8 cellular contexts compared by ENCODE assay signal in genomic region chr1:84143796-84144565, GRCh38. TPM values are rescaled to one million over a fixed set of nuclear protein-coding genes. Genes with fewer than 3 reads are reported as not detected.
DNase-seq lines count a peak whose midpoint lies in the region; ATAC-seq and TF ChIP-seq lines count a peak whose summit lies in the region.

PRKACB (plus strand) TSS chr1:84144271; CDS start chr1:84144362, 91 bp downstream.

- no peak within 1 kb of the TSS for H3K23ac ChIP-seq in trophoblast cell (ENCODE audit: low read length)

- no peak within 1 kb of the TSS for H3K14ac ChIP-seq in trophoblast cell (ENCODE audit: low read length)

- H3K27me3 ChIP-seq in cardiac muscle cell (no peaks in the 10 kb centered on the region), trophoblast cell (ENCODE audit: insufficient read depth, low read length) (no peaks in the 10 kb centered on the region)

- no peak within 1 kb of the TSS for H3K18ac ChIP-seq in trophoblast cell (ENCODE audit: low read length)

- no peak within 1 kb of the TSS for H3K4ac ChIP-seq in trophoblast cell (ENCODE audit: low read depth, low read length)

- peak within 1 kb of the TSS; percentile 96 for H3K4me3 Mint-ChIP-seq in activated T-helper 1 cell treated with anti-CD3 and anti-CD28 coated beads, Interleukin-12 subunit alpha, Interleukin-12 subunit beta, Interleukin-2, Interleukin-4 antibody, amounts not matched to agents 30 ng/mL and 10 ng/mL and 1 ng/mL, durations not matched to agents 14 hours and 24 hours and 36 hours

- no peaks in the 10 kb centered on the region for H3K36me3 Mint-ChIP-seq in activated T-helper 1 cell treated with anti-CD3 and anti-CD28 coated beads, Interleukin-12 subunit alpha, Interleukin-12 subunit beta, Interleukin-2, Interleukin-4 antibody, amounts not matched to agents 30 ng/mL and 10 ng/mL and 1 ng/mL, durations not matched to agents 14 hours and 24 hours and 36 hours (ENCODE audit: low read depth)

- peak; percentile 86 for ATAC-seq in GM21526 (IDR thresholded peaks at IDR 0.05; ENCODE audit: low FRiP score, unreplicated experiment)

- peak within 1 kb of the TSS; percentile 99 for H3K27ac Mint-ChIP-seq in activated T-helper 1 cell treated with anti-CD3 and anti-CD28 coated beads, Interleukin-12 subunit alpha, Interleukin-12 subunit beta, Interleukin-2, Interleukin-4 antibody, amounts not matched to agents 30 ng/mL and 10 ng/mL and 1 ng/mL, durations not matched to agents 14 hours and 24 hours and 36 hours

- no peaks in the 10 kb centered on the region for H3K4me1 ChIP-seq in cardiac muscle cell (ENCODE audit: low read depth)
- no peaks in the 10 kb centered on the region for H3K4me1 ChIP-seq in trophoblast cell (ENCODE audit: control insufficient read depth in 1 of 2, insufficient read depth in 2 of 2, low read length in 2 of 2)

- H3K9me3 Mint-ChIP-seq in activated T-helper 1 cell treated with anti-CD3 and anti-CD28 coated beads, Interleukin-12 subunit alpha, Interleukin-12 subunit beta, Interleukin-2, Interleukin-4 antibody, amounts not matched to agents 30 ng/mL and 10 ng/mL and 1 ng/mL, durations not matched to agents 14 hours and 24 hours and 36 hours = no peaks in the 10 kb centered on the region

- no peak within 1 kb of the TSS for H3K9ac ChIP-seq in trophoblast cell (ENCODE audit: low read length)

- no peak for TF ChIP-seq CTCF in cardiac muscle cell (IDR thresholded peaks at IDR 0.05; ENCODE audit: low read depth, low read length)

- WGBS in trophoblast cell (ENCODE audit: extremely low coverage, insufficient coverage, insufficient read length) = no CpG with 5 or more reads among the region's 2 CpGs

- H2AK5ac ChIP-seq in trophoblast cell (ENCODE audit: low read length) = no peak within 1 kb of the TSS

- H3K27ac ChIP-seq in cardiac muscle cell (no peak within 1 kb of the TSS), skin epidermis (peak within 1 kb of the TSS in 16 of 21 experiments; percentile 7 to 88 (median 69)), trophoblast cell (ENCODE audit: low read depth, low read length) (no peak within 1 kb of the TSS)

- H4K8ac ChIP-seq in trophoblast cell (ENCODE audit: low read depth, low read length) = no peak within 1 kb of the TSS

- no peak within 1 kb of the TSS for H4K91ac ChIP-seq in trophoblast cell (ENCODE audit: low read depth, low read length)

- H3K79me2 ChIP-seq in trophoblast cell (ENCODE audit: control insufficient read depth, insufficient read depth, low read length, poor library complexity) = no peaks in the 10 kb centered on the region

- intact Hi-C loops in activated T-helper 1 cell treated with anti-CD3 and anti-CD28 coated beads, Interleukin-12 subunit alpha, Interleukin-12 subunit beta, Interleukin-2, Interleukin-4 antibody, amounts not matched to agents 30 ng/mL and 10 ng/mL and 1 ng/mL, durations not matched to agents 14 hours and 24 hours and 36 hours (cut with micrococcal nuclease) = loop anchor here (1.0 to 5.0 kb wide), 6 partner anchors 8 to 793 kb away; partner anchors contain the start of gene SSX2IP

- no peak within 1 kb of the TSS for H4K12ac ChIP-seq in trophoblast cell (ENCODE audit: low read depth, low read length)

- no peak within 1 kb of the TSS for H2BK12ac ChIP-seq in trophoblast cell (ENCODE audit: low read length)

- no peaks in the 10 kb centered on the region for H3K36me3 ChIP-seq in cardiac muscle cell
- H3K36me3 ChIP-seq in trophoblast cell (ENCODE audit: control insufficient read depth in 1 of 2, insufficient read depth in 2 of 2, low read length in 2 of 2) = no peaks in the 10 kb centered on the region

- DNase-seq in GF-D8 (lab: John Stamatoyannopoulos, UW) (peak; percentile 86), cardiac muscle cell (ENCODE audit: low read depth in 1 of 2, low spot score in 1 of 2) (peak in 1 of 2 donors; percentile 57), NCI-H1092 treated with DMSO at 0.1 percent for 48 hours (lab: John Stamatoyannopoulos, UW) (no peak), trophoblast cell (no peak)
- peak; percentile 90 for DNase-seq in Jurkat, Clone E6-1 (ENCODE audit: low read depth, low spot score)
- DNase-seq in activated T-helper 1 cell treated with anti-CD3 and anti-CD28 coated beads, Interleukin-12 subunit alpha, Interleukin-12 subunit beta, Interleukin-2, Interleukin-4 antibody, amounts not matched to agents 30 ng/mL and 10 ng/mL and 1 ng/mL, durations not matched to agents 14 hours and 24 hours and 36 hours (ENCODE audit: low spot score) = peak; percentile 20

- H3K4me2 ChIP-seq in trophoblast cell (ENCODE audit: low read length) = no peak within 1 kb of the TSS

- no peak within 1 kb of the TSS for H2BK120ac ChIP-seq in trophoblast cell (ENCODE audit: insufficient read depth, low read length, poor library complexity)

- H2AFZ ChIP-seq in trophoblast cell (ENCODE audit: insufficient read depth, low read length, poor library complexity) = no peak within 1 kb of the TSS

- H3K79me1 ChIP-seq in trophoblast cell (ENCODE audit: low read length) = no peaks in the 10 kb centered on the region

- no peaks in the 10 kb centered on the region for H3K9me3 ChIP-seq in cardiac muscle cell (ENCODE audit: low read depth)
- H3K9me3 ChIP-seq in trophoblast cell (ENCODE audit: insufficient read depth, low read depth, low read length) = no peaks in the 10 kb centered on the region

- peak within 1 kb of the TSS; percentile 43 for H3K4me3 ChIP-seq in Jurkat, Clone E6-1 (ENCODE audit: low read length)
- H3K4me3 ChIP-seq in cardiac muscle cell (no peak within 1 kb of the TSS), skin epidermis (peak within 1 kb of the TSS in 6 of 7 experiments; percentile 13 to 32 (median 17)), trophoblast cell (ENCODE audit: low read depth, low read length) (no peak within 1 kb of the TSS)

- no peaks in the 10 kb centered on the region for H3K27me3 Mint-ChIP-seq in activated T-helper 1 cell treated with anti-CD3 and anti-CD28 coated beads, Interleukin-12 subunit alpha, Interleukin-12 subunit beta, Interleukin-2, Interleukin-4 antibody, amounts not matched to agents 30 ng/mL and 10 ng/mL and 1 ng/mL, durations not matched to agents 14 hours and 24 hours and 36 hours (ENCODE audit: insufficient read depth)

- peaks cover 44% of the 10 kb centered on the region for H3K4me1 Mint-ChIP-seq in activated T-helper 1 cell treated with anti-CD3 and anti-CD28 coated beads, Interleukin-12 subunit alpha, Interleukin-12 subunit beta, Interleukin-2, Interleukin-4 antibody, amounts not matched to agents 30 ng/mL and 10 ng/mL and 1 ng/mL, durations not matched to agents 14 hours and 24 hours and 36 hours (ENCODE audit: low read depth)

- H2BK5ac ChIP-seq in trophoblast cell (ENCODE audit: low read depth, low read length, poor library complexity) = no peak within 1 kb of the TSS

RNA-seq across cellular contexts. Expression of gene PRKACB, which starts in this region (rescaled TPM):
- polyA plus RNA-seq in Jurkat, Clone E6-1 (2012; ENCODE audit: insufficient read depth, insufficient read length) = 16.7 TPM
- 20.8 and 22.7 TPM in 2 replicates for total RNA-seq in activated T-helper 1 cell treated with anti-CD3 and anti-CD28 coated beads, Interleukin-12 subunit alpha, Interleukin-12 subunit beta, Interleukin-2, Interleukin-4 antibody, amounts not matched to agents 30 ng/mL and 10 ng/mL and 1 ng/mL, durations not matched to agents 14 hours and 24 hours and 36 hours
- total RNA-seq in cardiac muscle cell = 17.5 and 21.2 TPM in 2 replicates
- 27.1 and 42.9 TPM in 2 replicates for polyA plus RNA-seq in cardiac muscle cell
- 13.4 and 13.6 TPM in 2 replicates for polyA plus RNA-seq in trophoblast cell (2013)

Comparison
In these comparisons a context has a peak if more than half of its experiments do, and no peak if none do; other contexts are left out.
1. DNase-seq: peak in GF-D8 (single experiment), Jurkat, Clone E6-1 (single experiment) and activated T-helper 1 cell treated with anti-CD3 and anti-CD28 coated beads, Interleukin-12 subunit alpha, Interleukin-12 subunit beta, Interleukin-2, Interleukin-4 antibody, amounts not matched to agents 30 ng/mL and 10 ng/mL and 1 ng/mL, durations not matched to agents 14 hours and 24 hours and 36 hours (single experiment); none in NCI-H1092 treated with DMSO at 0.1 percent for 48 hours (single experiment) and trophoblast cell (0 of 2).
2. H3K4me3 ChIP-seq: peak in Jurkat, Clone E6-1 (single experiment) and skin epidermis (6 of 7); none in cardiac muscle cell (single experiment) and trophoblast cell (single experiment).
3. H3K27ac ChIP-seq: peak in skin epidermis (16 of 21); none in cardiac muscle cell (single experiment) and trophoblast cell (single experiment).